ENCODE assay signal across 1 cellular context in the genomic region with DNA sequence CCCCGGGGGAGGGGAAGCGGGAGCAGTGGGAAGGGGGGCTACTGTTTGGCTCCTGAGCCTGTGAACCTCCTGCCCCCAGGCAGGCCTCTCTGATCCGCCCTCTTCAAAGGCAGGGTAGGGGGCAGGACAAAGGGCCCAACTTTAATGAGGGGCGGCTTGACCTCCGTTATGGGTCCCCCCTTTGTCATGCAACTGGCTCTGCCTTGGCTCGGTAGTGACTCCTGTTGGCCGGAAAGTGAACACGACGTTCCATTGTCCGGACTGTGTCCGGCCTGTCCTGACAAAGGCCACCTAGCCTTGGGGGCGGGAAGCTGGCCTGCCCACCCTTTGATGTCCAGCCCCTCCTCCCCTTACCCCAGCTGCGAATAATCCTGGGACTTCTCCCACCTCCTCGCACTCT.
TF ChIP-seq lines count a peak whose summit lies in the region.

No MANE protein-coding gene starts in this region.

TF ChIP-seq in HCT116, 20 proteins besides CTCF, POLR2A, EP300 and RAD21:
- TF ChIP-seq, protein P1, sequence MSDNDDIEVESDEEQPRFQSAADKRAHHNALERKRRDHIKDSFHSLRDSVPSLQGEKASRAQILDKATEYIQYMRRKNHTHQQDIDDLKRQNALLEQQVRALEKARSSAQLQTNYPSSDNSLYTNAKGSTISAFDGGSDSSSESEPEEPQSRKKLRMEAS (IDR thresholded peaks at IDR 0.05) = no peak
- TF ChIP-seq EZH2phosphoT487 (IDR thresholded peaks at IDR 0.05; ENCODE audit: borderline replicate concordance) = no peak
- no peak for TF ChIP-seq EGR1 (IDR thresholded peaks at IDR 0.05; ENCODE audit: low read depth)
- no peak for TF ChIP-seq SIN3A (IDR thresholded peaks at IDR 0.05; ENCODE audit: low read depth)
- TF ChIP-seq POLR2AphosphoS5 (IDR thresholded peaks at IDR 0.05; ENCODE audit: low read depth, low read length) = no peak
- TF ChIP-seq CBX3 (IDR thresholded peaks at IDR 0.05; ENCODE audit: low read depth) = no peak
- TF ChIP-seq, protein P2, sequence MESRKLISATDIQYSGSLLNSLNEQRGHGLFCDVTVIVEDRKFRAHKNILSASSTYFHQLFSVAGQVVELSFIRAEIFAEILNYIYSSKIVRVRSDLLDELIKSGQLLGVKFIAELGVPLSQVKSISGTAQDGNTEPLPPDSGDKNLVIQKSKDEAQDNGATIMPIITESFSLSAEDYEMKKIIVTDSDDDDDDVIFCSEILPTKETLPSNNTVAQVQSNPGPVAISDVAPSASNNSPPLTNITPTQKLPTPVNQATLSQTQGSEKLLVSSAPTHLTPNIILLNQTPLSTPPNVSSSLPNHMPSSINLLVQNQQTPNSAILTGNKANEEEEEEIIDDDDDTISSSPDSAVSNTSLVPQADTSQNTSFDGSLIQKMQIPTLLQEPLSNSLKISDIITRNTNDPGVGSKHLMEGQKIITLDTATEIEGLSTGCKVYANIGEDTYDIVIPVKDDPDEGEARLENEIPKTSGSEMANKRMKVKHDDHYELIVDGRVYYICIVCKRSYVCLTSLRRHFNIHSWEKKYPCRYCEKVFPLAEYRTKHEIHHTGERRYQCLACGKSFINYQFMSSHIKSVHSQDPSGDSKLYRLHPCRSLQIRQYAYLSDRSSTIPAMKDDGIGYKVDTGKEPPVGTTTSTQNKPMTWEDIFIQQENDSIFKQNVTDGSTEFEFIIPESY (IDR thresholded peaks at IDR 0.05; ENCODE audit: extremely low read depth, insufficient replicate concordance, low read length) = no peak
- no peak for TF ChIP-seq ZNF274 (IDR thresholded peaks at IDR 0.05; ENCODE audit: low read depth, low read length)
- TF ChIP-seq JUND (IDR thresholded peaks at IDR 0.05) = no peak
- TF ChIP-seq SP1 (IDR thresholded peaks at IDR 0.05; ENCODE audit: low read depth) = no peak
- TF ChIP-seq, protein P3, sequence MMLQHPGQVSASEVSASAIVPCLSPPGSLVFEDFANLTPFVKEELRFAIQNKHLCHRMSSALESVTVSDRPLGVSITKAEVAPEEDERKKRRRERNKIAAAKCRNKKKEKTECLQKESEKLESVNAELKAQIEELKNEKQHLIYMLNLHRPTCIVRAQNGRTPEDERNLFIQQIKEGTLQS (IDR thresholded peaks at IDR 0.05) = no peak
- TF ChIP-seq CEBPB (IDR thresholded peaks at IDR 0.05; ENCODE audit: low read depth) = no peak
- no peak for TF ChIP-seq EZH2 (IDR thresholded peaks at IDR 0.05)
- TF ChIP-seq ZFX (IDR thresholded peaks at IDR 0.05) = no peak
- TF ChIP-seq YY1 (IDR thresholded peaks at IDR 0.05; ENCODE audit: extremely low read depth, insufficient replicate concordance, low read depth, low read length) = no peak
- TF ChIP-seq, protein P4, sequence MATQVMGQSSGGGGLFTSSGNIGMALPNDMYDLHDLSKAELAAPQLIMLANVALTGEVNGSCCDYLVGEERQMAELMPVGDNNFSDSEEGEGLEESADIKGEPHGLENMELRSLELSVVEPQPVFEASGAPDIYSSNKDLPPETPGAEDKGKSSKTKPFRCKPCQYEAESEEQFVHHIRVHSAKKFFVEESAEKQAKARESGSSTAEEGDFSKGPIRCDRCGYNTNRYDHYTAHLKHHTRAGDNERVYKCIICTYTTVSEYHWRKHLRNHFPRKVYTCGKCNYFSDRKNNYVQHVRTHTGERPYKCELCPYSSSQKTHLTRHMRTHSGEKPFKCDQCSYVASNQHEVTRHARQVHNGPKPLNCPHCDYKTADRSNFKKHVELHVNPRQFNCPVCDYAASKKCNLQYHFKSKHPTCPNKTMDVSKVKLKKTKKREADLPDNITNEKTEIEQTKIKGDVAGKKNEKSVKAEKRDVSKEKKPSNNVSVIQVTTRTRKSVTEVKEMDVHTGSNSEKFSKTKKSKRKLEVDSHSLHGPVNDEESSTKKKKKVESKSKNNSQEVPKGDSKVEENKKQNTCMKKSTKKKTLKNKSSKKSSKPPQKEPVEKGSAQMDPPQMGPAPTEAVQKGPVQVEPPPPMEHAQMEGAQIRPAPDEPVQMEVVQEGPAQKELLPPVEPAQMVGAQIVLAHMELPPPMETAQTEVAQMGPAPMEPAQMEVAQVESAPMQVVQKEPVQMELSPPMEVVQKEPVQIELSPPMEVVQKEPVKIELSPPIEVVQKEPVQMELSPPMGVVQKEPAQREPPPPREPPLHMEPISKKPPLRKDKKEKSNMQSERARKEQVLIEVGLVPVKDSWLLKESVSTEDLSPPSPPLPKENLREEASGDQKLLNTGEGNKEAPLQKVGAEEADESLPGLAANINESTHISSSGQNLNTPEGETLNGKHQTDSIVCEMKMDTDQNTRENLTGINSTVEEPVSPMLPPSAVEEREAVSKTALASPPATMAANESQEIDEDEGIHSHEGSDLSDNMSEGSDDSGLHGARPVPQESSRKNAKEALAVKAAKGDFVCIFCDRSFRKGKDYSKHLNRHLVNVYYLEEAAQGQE (IDR thresholded peaks at IDR 0.05; ENCODE audit: low read depth) = no peak
- no peak for TF ChIP-seq TCF7L2 (IDR thresholded peaks at IDR 0.05; ENCODE audit: borderline replicate concordance, extremely low read depth, insufficient read depth, insufficient read length)
